In the genomic region with DNA sequence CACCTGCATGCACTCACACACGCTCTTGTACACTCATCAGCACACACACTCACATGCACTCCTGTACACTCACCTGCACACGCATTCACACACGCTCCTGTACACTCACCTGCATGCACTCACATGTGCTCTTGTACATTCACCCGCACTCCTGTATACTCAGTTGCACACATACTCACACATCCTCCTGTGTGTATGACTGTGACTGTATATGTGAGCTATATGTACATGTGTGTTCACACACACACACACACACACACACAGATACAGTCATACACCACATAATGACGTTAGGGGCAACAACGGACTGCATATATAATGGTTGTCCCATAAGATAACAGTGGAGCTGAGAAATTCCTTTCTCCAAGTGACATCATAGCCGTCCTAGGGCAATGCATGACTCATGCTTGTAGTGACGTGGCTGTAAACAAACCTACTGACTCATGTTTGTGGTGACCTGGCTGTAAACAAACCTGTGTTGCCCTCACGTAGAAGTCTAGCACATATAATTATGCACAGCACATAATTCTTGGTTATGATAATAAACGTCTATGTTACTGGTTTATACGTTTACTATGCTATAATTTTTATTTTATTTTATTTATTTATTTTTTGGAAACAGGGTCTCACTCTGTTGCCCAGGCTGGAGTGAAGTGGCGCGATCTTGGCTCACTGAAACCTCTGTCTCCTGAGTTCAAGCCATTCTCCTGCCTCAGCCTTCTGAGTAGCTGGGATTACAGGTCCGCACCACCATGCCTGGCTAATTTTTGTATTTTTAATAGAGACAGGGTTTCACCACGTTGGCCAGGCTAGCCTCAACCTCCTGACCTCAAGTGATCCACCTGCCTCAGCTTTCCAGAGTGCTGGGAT, we compare ENCODE assay signal across 1 cellular context.
TF ChIP-seq lines count a peak whose summit lies in the region.

No MANE protein-coding gene starts in this region.

TF ChIP-seq in endothelial cell of umbilical vein, 7 proteins besides CTCF, POLR2A, EP300 and RAD21:
- TF ChIP-seq EZH2 (IDR thresholded peaks at IDR 0.05; ENCODE audit: borderline replicate concordance, low read depth, low read length, severe bottlenecking) (no peak), JUN (IDR thresholded peaks at IDR 0.05; ENCODE audit: borderline replicate concordance, insufficient read depth, insufficient read length, low read depth) (peak; percentile 94), FOS (IDR thresholded peaks at IDR 0.05; ENCODE audit: borderline replicate concordance, insufficient read depth, low read length) (peak; percentile 79)
